24 cellular contexts compared by ENCODE assay signal in the genomic region with DNA sequence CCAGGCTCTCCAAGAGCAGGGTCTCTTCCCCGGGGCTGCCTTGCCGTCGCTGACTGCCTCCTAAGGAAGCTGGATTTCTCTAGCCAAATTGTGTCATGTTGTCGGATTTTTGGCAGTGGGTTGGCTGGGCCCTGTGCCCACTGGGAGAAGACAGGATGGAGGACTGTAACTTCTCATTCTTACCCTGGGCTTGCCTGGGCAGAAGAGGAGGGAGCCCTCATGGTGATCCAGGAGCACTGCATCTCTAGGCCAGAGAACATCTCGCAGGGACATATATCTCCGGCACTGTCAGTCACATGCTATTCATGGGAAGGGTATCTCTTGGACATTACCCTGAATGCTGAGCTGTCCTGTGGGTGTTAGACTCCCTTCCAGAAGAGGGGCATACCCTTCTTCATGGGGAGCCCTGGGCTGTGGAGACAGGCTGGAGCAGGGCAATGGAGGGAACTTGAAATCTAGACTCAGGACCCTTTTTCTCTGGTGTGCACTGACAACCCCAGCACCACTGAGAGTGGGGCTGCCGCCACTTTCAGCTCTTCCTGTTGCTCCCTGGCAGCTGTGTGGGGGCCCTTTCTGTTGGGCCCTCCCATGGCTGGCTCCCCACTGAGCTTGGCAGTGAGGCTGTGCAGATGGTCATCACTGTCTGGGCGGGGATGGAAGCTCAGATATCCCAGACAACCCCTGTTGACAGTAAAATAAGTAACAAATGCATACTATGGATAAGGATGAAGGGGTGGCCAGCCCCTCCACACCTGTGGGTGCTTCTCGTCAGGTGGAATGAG.
DNase-seq lines count a peak whose midpoint lies in the region; ATAC-seq, FAIRE-seq and TF ChIP-seq lines count a peak whose summit lies in the region.
"Had no signal": no experiment of that assay in that cellular context is flagged by ENCODE, and none has a peak within 500 bp of the region (broad histone marks: within the 10 kb centered on the region; RNA-seq: fewer than 3 reads in every experiment).

No MANE protein-coding gene starts in this region.

- DNase-seq in COR-L47 (lab: John Stamatoyannopoulos, UW) (peak; percentile 28), HTR-8/SVneo (ENCODE audit: insufficient read length, low spot score) (no peak)
- DNase-seq: activated CD4-positive, alpha-beta T cell treated with anti-CD3 and anti-CD28 coated beads, Interleukin-2, amount 50 U/mL, for 48 hours; activated naive CD4-positive, alpha-beta T cell treated with Interleukin-2 at 50 U/mL for 16 hours; effector CD8-positive, alpha-beta T cell; esophagus squamous epithelium; GF-D8; glutamatergic neuron; IMR-90; MM.1S; NCI-H1930; NCI-H510A; SHP77; sigmoid colon; stimulated activated naive CD4-positive, alpha-beta T cell; T-cell had no signal

- no peaks in the 10 kb centered on the region for H3K36me3 ChIP-seq in HEK293 (ENCODE audit: control insufficient read depth in 2 of 2, insufficient read depth in 1 of 2, low read length in 2 of 2)
- H3K36me3 ChIP-seq in mucosa of rectum (ENCODE audit: control insufficient read depth in 2 of 2, insufficient read depth in 2 of 2, low read length in 2 of 2) = peaks cover 0 to 6% of the 10 kb centered on the region in 2 donors
- H3K36me3 ChIP-seq: esophagus squamous epithelium, HAP-1, sigmoid colon had no signal

- TF ChIP-seq CTCF in HEK293 (tag by site-specific recombination; IDR thresholded peaks at IDR 0.05) = no peak
- TF ChIP-seq CTCF in VCaP (conservative IDR thresholded peaks at IDR 0.05) = no peak

- POLR2A ChIA-PET in HEK293 (lab: Yijun Ruan, JAX) = no interaction called here

- H3K27me3 ChIP-seq in mucosa of rectum (ENCODE audit: control insufficient read depth in 2 of 2, insufficient read depth in 2 of 2, low read length in 2 of 2) = peaks cover 0 to 2% of the 10 kb centered on the region in 2 donors
- H3K27me3 ChIP-seq: sigmoid colon had no signal

- no peak for FAIRE-seq in HTR-8/SVneo (lab: Jason Lieb, UNC)
- FAIRE-seq: GM12878 had no signal

- H3K4me3 ChIP-seq in HEK293 (ENCODE audit: low read depth, low read length) = no peak overlapping the region
- H3K4me3 ChIP-seq in mucosa of rectum (ENCODE audit: low read length in 2 of 2) = peak overlapping the region; percentile 7 to 26
- H3K4me3 ChIP-seq: esophagus squamous epithelium, GM12878, HAP-1, sigmoid colon had no signal

- CTCF ChIA-PET in HEK293 (lab: Yijun Ruan, JAX) = no interaction called here

- H3K4me1 ChIP-seq in HEK293 (ENCODE audit: control insufficient read depth, insufficient read depth, low read length) (no peaks in the 10 kb centered on the region), mucosa of rectum (ENCODE audit: control insufficient read depth in 2 of 2, insufficient read depth in 2 of 2, low read length in 2 of 2) (peaks cover 25 to 32% of the 10 kb centered on the region in 2 donors)
- H3K4me1 ChIP-seq: esophagus squamous epithelium, HAP-1 had no signal

- ATAC-seq in HG02678 (IDR thresholded peaks at IDR 0.05; ENCODE audit: unreplicated experiment) (no peak), HG03108 (IDR thresholded peaks at IDR 0.05; ENCODE audit: unreplicated experiment) (no peak)
- ATAC-seq: GM12878, T-cell, WTC11 had no signal

- H3K9ac ChIP-seq in mucosa of rectum (ENCODE audit: low read depth in 1 of 2, low read length in 2 of 2) = peak overlapping the region in 1 of 2 donors; percentile 14

- no peak overlapping the region for H3K27ac ChIP-seq in HEK293 (ENCODE audit: extremely low read depth, low read depth, low read length)
- peak overlapping the region; percentile 93 for H3K27ac ChIP-seq in VCaP
- H3K27ac ChIP-seq in mucosa of rectum (ENCODE audit: low read depth in 2 of 2, low read length in 2 of 2) = peak overlapping the region; percentile 77 to 79
- H3K27ac ChIP-seq: esophagus squamous epithelium, sigmoid colon had no signal

- H3K9me3 ChIP-seq in HEK293 (ENCODE audit: control insufficient read depth, insufficient read depth, low read depth, low read length) = no peaks in the 10 kb centered on the region
- H3K9me3 ChIP-seq in mucosa of rectum (ENCODE audit: control insufficient read depth in 2 of 2, low read length in 2 of 2) = no peaks in the 10 kb centered on the region
- H3K9me3 ChIP-seq: esophagus squamous epithelium, HAP-1, sigmoid colon had no signal

TF ChIP-seq in HEK293, 187 proteins besides CTCF, POLR2A, EP300 and RAD21:
- TF ChIP-seq GLIS1 (tag by site-specific recombination; IDR thresholded peaks at IDR 0.05) = peak; percentile 20; the same call in 1 of the 2 replicates
- TF ChIP-seq, protein P1, sequence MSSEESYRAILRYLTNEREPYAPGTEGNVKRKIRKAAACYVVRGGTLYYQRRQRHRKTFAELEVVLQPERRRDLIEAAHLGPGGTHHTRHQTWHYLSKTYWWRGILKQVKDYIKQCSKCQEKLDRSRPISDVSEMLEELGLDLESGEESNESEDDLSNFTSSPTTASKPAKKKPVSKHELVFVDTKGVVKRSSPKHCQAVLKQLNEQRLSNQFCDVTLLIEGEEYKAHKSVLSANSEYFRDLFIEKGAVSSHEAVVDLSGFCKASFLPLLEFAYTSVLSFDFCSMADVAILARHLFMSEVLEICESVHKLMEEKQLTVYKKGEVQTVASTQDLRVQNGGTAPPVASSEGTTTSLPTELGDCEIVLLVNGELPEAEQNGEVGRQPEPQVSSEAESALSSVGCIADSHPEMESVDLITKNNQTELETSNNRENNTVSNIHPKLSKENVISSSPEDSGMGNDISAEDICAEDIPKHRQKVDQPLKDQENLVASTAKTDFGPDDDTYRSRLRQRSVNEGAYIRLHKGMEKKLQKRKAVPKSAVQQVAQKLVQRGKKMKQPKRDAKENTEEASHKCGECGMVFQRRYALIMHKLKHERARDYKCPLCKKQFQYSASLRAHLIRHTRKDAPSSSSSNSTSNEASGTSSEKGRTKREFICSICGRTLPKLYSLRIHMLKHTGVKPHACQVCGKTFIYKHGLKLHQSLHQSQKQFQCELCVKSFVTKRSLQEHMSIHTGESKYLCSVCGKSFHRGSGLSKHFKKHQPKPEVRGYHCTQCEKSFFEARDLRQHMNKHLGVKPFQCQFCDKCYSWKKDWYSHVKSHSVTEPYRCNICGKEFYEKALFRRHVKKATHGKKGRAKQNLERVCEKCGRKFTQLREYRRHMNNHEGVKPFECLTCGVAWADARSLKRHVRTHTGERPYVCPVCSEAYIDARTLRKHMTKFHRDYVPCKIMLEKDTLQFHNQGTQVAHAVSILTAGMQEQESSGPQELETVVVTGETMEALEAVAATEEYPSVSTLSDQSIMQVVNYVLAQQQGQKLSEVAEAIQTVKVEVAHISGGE (tag by site-specific recombination; conservative IDR thresholded peaks at IDR 0.05; ENCODE audit: low read depth) = no peak
